Comparison of ENCODE assay signal across 8 cellular contexts in genomic region chr22:49825944-49826602, GRCh38. TPM values are rescaled to one million over a fixed set of nuclear protein-coding genes. Genes with fewer than 3 reads are reported as not detected.
DNase-seq lines count a peak whose midpoint lies in the region; ATAC-seq and TF ChIP-seq lines count a peak whose summit lies in the region.

No MANE protein-coding gene starts in this region.

- no peaks in the 10 kb centered on the region for H3K9me3 ChIP-seq in duodenal mucosa (ENCODE audit: control insufficient read depth in 1 of 2, low read length in 2 of 2)
- H3K9me3 ChIP-seq in subcutaneous abdominal adipose tissue (ENCODE audit: control insufficient read depth in 5 of 5, low read length in 5 of 5) = peaks cover 0 to 11% (median 3%) of the 10 kb centered on the region in 5 donors

- H3K27me3 ChIP-seq in duodenal mucosa (ENCODE audit: control insufficient read depth in 1 of 2, insufficient read depth in 2 of 2, low read length in 2 of 2) (no peaks in the 10 kb centered on the region), subcutaneous abdominal adipose tissue (ENCODE audit: control insufficient read depth in 5 of 5, insufficient read depth in 4 of 5, low read length in 5 of 5) (no peaks in the 10 kb centered on the region)

- H3K4me3 ChIP-seq in duodenal mucosa (ENCODE audit: low read depth in 1 of 2, low read length in 2 of 2) = peak overlapping the region; percentile 79 to 80
- H3K4me3 ChIP-seq in subcutaneous abdominal adipose tissue (ENCODE audit: low read depth in 1 of 5, low read length in 5 of 5) = peak overlapping the region; percentile 44 to 80 (median 74)

- ATAC-seq in natural killer cell (peak; percentile 54 to 73 (median 69)), GM19463 (IDR thresholded peaks at IDR 0.05; ENCODE audit: unreplicated experiment) (no peak), HG03457 (IDR thresholded peaks at IDR 0.05; ENCODE audit: unreplicated experiment) (no peak)

- DNase-seq in HS-5 (ENCODE audit: low read depth) (peak; percentile 23), natural killer cell (peak; percentile 50), GM20000 (ENCODE audit: low spot score) (no peak)
- DNase-seq in activated CD4-positive, alpha-beta T cell treated with anti-CD3 and anti-CD28 coated beads for 4 hours = peak; percentile 59 to 67

- peak overlapping the region; percentile 83 to 88 for H3K27ac Mint-ChIP-seq in natural killer cell

- H3K27ac ChIP-seq in duodenal mucosa (ENCODE audit: low read depth, low read length) (no peak overlapping the region), subcutaneous abdominal adipose tissue (ENCODE audit: low read depth, low read length) (peak overlapping the region; percentile 78)

- peaks cover 9% of the 10 kb centered on the region for H3K36me3 Mint-ChIP-seq in natural killer cell

- H3K4me1 Mint-ChIP-seq in natural killer cell = peaks cover 32 to 36% of the 10 kb centered on the region in 2 donors

- H3K4me3 Mint-ChIP-seq in natural killer cell = peak overlapping the region; percentile 93

- H3K9ac ChIP-seq in duodenal mucosa (ENCODE audit: low read depth in 1 of 2, low read length in 2 of 2) (peak overlapping the region; percentile 79 to 84), subcutaneous abdominal adipose tissue (ENCODE audit: low read length in 5 of 5) (peak overlapping the region; percentile 68 to 93 (median 85))

- no peaks in the 10 kb centered on the region for H3K27me3 Mint-ChIP-seq in natural killer cell (ENCODE audit: low read depth in 2 of 2)

- H3K9me3 Mint-ChIP-seq in natural killer cell = no peaks in the 10 kb centered on the region

- intact Hi-C loops in natural killer cell (cut with micrococcal nuclease) = loop anchor here (2.0 kb wide), 1 partner anchor 45 kb away; no protein-coding TSS in a partner anchor

- TF ChIP-seq CTCF in natural killer cell (IDR thresholded peaks at IDR 0.05) = no peak
- TF ChIP-seq CTCF in GM20000 (IDR thresholded peaks at IDR 0.05; ENCODE audit: extremely low read depth, missing control alignments) = no peak

- H3K4me1 ChIP-seq in duodenal mucosa (ENCODE audit: control insufficient read depth in 1 of 2, insufficient read depth in 2 of 2, low read length in 2 of 2) (peaks cover 18 to 28% of the 10 kb centered on the region in 2 donors), subcutaneous abdominal adipose tissue (ENCODE audit: control insufficient read depth in 5 of 5, insufficient read depth in 5 of 5, low read length in 5 of 5) (peaks cover 8 to 42% (median 38%) of the 10 kb centered on the region in 5 donors)

- H3K36me3 ChIP-seq in duodenal mucosa (ENCODE audit: control insufficient read depth in 1 of 2, insufficient read depth in 2 of 2, low read length in 2 of 2) (peaks cover 12 to 26% of the 10 kb centered on the region in 2 donors), subcutaneous abdominal adipose tissue (ENCODE audit: control insufficient read depth in 5 of 5, insufficient read depth in 5 of 5, low read length in 5 of 5) (peaks cover 0 to 42% (median 22%) of the 10 kb centered on the region in 5 donors)

RNA-seq across cellular contexts. Expression of gene BRD1, which starts 1.6 kb away (rescaled TPM):
- 100 to 1,000 TPM; 126 to 154 (median 132) TPM for total RNA-seq in natural killer cell

RNA-seq across cellular contexts. Expression of gene ZBED4, which starts 27.6 kb away (rescaled TPM):
- total RNA-seq in natural killer cell = 10 to 100 TPM; 21.1 to 24.5 (median 22.7) TPM

Comparison
In these comparisons a context has a peak if more than half of its experiments do, and no peak if none do; other contexts are left out.
1. ATAC-seq: peak in natural killer cell (3 of 3); none in GM19463 (single experiment) and HG03457 (single experiment).